24 cellular contexts compared by ENCODE assay signal in genomic region chr6:63785006-63785405, GRCh38.
"Had no signal": no experiment of that assay in that cellular context is flagged by ENCODE, and none has a peak within 500 bp of the region (broad histone marks: within the 10 kb centered on the region; RNA-seq: fewer than 3 reads in every experiment).

No MANE protein-coding gene starts in this region.

- DNase-seq: activated CD4-positive, alpha-beta T cell treated with anti-CD3 and anti-CD28 coated beads for 48 hours; activated CD4-positive, CD25-positive, alpha-beta regulatory T cell; activated CD8-positive, alpha-beta T cell treated with anti-CD3 and anti-CD28 coated beads for 36 hours; activated naive CD4-positive, alpha-beta T cell treated with Interleukin-2 at 50 U/mL for 16 hours; activated naive CD8-positive, alpha-beta T cell treated with anti-CD3 and anti-CD28 coated beads, Interleukin-2, amount 10 ng/mL, durations not matched to agents 7 days and 5 days; activated T-cell treated with anti-CD3 and anti-CD28 coated beads, Interleukin-2, amount 50 U/mL, for 1 hour; amygdala; central memory CD4-positive, alpha-beta T cell; colonic mucosa; effector CD4-positive, alpha-beta T cell; esophagus squamous epithelium; left ventricle myocardium superior; ovary; psoas muscle; right cardiac atrium; stimulated activated CD4-positive, alpha-beta T cell treated with anti-CD3 and anti-CD28 coated beads, Interleukin-2, amount 100 ng/mL, for 48 hours; T-helper 9 cell; transverse colon; uterus had no signal

- ATAC-seq: activated CD8-positive, alpha-beta T cell treated with anti-CD3 and anti-CD28 coated beads for 36 hours; activated T-helper 17 cell treated with anti-CD3 and anti-CD28 coated beads, Interleukin-2, amount 50 U/mL, for 72 hours; left ventricle myocardium superior; psoas muscle; right cardiac atrium had no signal

- H3K27ac Mint-ChIP-seq: activated CD8-positive, alpha-beta T cell treated with anti-CD3 and anti-CD28 coated beads for 36 hours; activated naive CD8-positive, alpha-beta T cell treated with anti-CD3 and anti-CD28 coated beads, Interleukin-2, amount 10 ng/mL, durations not matched to agents 7 days and 5 days; activated T-helper 17 cell treated with anti-CD3 and anti-CD28 coated beads, Interleukin-2, amount 50 U/mL, for 72 hours; brain; memory B cell; stimulated activated naive CD8-positive, alpha-beta T cell treated with anti-CD3 and anti-CD28 coated beads, Interleukin-15, Interleukin-2, amounts not matched to agents 100 ng/mL and 50 ng/mL, for 24 hours had no signal

- H3K36me3 Mint-ChIP-seq: activated naive CD8-positive, alpha-beta T cell treated with anti-CD3 and anti-CD28 coated beads, Interleukin-2, amount 10 ng/mL, durations not matched to agents 7 days and 5 days; brain had no signal

- H3K4me3 Mint-ChIP-seq: activated CD8-positive, alpha-beta T cell treated with anti-CD3 and anti-CD28 coated beads for 36 hours; activated naive CD8-positive, alpha-beta T cell treated with anti-CD3 and anti-CD28 coated beads, Interleukin-2, amount 10 ng/mL, durations not matched to agents 7 days and 5 days; activated T-helper 17 cell treated with anti-CD3 and anti-CD28 coated beads, Interleukin-2, amount 50 U/mL, for 72 hours; brain; memory B cell; neural crest cell; stimulated activated naive CD8-positive, alpha-beta T cell treated with anti-CD3 and anti-CD28 coated beads, Interleukin-15, Interleukin-2, amounts not matched to agents 100 ng/mL and 50 ng/mL, for 24 hours had no signal

- H3K4me1 Mint-ChIP-seq: activated naive CD8-positive, alpha-beta T cell treated with anti-CD3 and anti-CD28 coated beads, Interleukin-2, amount 10 ng/mL, durations not matched to agents 7 days and 5 days; activated T-helper 17 cell treated with anti-CD3 and anti-CD28 coated beads, Interleukin-2, amount 50 U/mL, for 72 hours; brain; memory B cell; neural crest cell had no signal

- H3K9me3 Mint-ChIP-seq: activated naive CD8-positive, alpha-beta T cell treated with anti-CD3 and anti-CD28 coated beads, Interleukin-2, amount 10 ng/mL, durations not matched to agents 7 days and 5 days; activated T-helper 17 cell treated with anti-CD3 and anti-CD28 coated beads, Interleukin-2, amount 50 U/mL, for 72 hours had no signal

- H3K27me3 Mint-ChIP-seq: brain had no signal
